27 cellular contexts compared by ENCODE assay signal in genomic region chr1:1921459-1921862, GRCh38. TPM values are rescaled to one million over a fixed set of nuclear protein-coding genes. Genes with fewer than 3 reads are reported as not detected.
DNase-seq lines count a peak whose midpoint lies in the region; ATAC-seq, FAIRE-seq and TF ChIP-seq lines count a peak whose summit lies in the region.
"Had no signal": no experiment of that assay in that cellular context is flagged by ENCODE, and none has a peak within 500 bp of the region (broad histone marks: within the 10 kb centered on the region; RNA-seq: fewer than 3 reads in every experiment).

No MANE protein-coding gene starts in this region.

- TF ChIP-seq CTCF in CD14-positive monocyte (IDR thresholded peaks at IDR 0.05) (no peak), kidney (IDR thresholded peaks at IDR 0.05; ENCODE audit: borderline replicate concordance, extremely low read depth, insufficient read depth) (no peak), osteocyte (IDR thresholded peaks at IDR 0.05) (no peak), type B pancreatic cell (conservative IDR thresholded peaks at IDR 0.05) (no peak)

- H3K4me1 ChIP-seq in kidney (ENCODE audit: control insufficient read depth in 1 of 2, insufficient read depth in 1 of 2, low read depth in 1 of 2, low read length in 2 of 2), result peaks cover 7% of the 10 kb centered on the region in 2 donors

- ATAC-seq in HG02610 (IDR thresholded peaks at IDR 0.05; ENCODE audit: unreplicated experiment), result no peak
- ATAC-seq: GM23338 had no signal

- no peaks in the 10 kb centered on the region for H3K36me3 Mint-ChIP-seq in CD14-positive monocyte
- no peaks in the 10 kb centered on the region for H3K36me3 Mint-ChIP-seq in osteocyte (ENCODE audit: unreplicated experiment)
- no peaks in the 10 kb centered on the region for H3K36me3 Mint-ChIP-seq in type B pancreatic cell
- H3K36me3 Mint-ChIP-seq: CD4-positive, alpha-beta memory T cell had no signal

- H3K27ac Mint-ChIP-seq in CD14-positive monocyte, result no peak overlapping the region
- H3K27ac Mint-ChIP-seq in osteocyte (ENCODE audit: unreplicated experiment), result no peak overlapping the region
- no peak overlapping the region for H3K27ac Mint-ChIP-seq in type B pancreatic cell
- H3K27ac Mint-ChIP-seq: CD4-positive, alpha-beta memory T cell; GM23338 had no signal

- no peaks in the 10 kb centered on the region for H3K36me3 ChIP-seq in kidney (ENCODE audit: control insufficient read depth in 1 of 2, insufficient read depth in 2 of 2, low read length in 2 of 2)
- H3K36me3 ChIP-seq: BLaER1 treated with 17β-estradiol and CSF1 and Interleukin-3, amounts not matched to agents 10 nM and 100 nM; MG63 had no signal

- no peak overlapping the region for H3K27ac ChIP-seq in kidney (ENCODE audit: low read depth in 2 of 2, low read length in 2 of 2)
- H3K27ac ChIP-seq: BLaER1 treated with 17β-estradiol and CSF1 and Interleukin-3, amounts not matched to agents 10 nM and 100 nM had no signal

- no peaks in the 10 kb centered on the region for H3K9me3 ChIP-seq in kidney (ENCODE audit: control insufficient read depth in 1 of 2, low read length in 2 of 2)
- H3K9me3 ChIP-seq: BLaER1 treated with 17β-estradiol and CSF1 and Interleukin-3, amounts not matched to agents 10 nM and 100 nM; MG63 had no signal

- H3K4me3 Mint-ChIP-seq in CD14-positive monocyte (no peak overlapping the region), osteocyte (ENCODE audit: unreplicated experiment) (no peak overlapping the region), type B pancreatic cell (no peak overlapping the region)
- H3K4me3 Mint-ChIP-seq: CD4-positive, alpha-beta memory T cell; GM23338 had no signal

- H3K4me3 ChIP-seq in kidney (ENCODE audit: low read length in 2 of 2), result no peak overlapping the region
- H3K4me3 ChIP-seq: BLaER1 treated with 17β-estradiol and CSF1 and Interleukin-3, amounts not matched to agents 10 nM and 100 nM; GM23338; MG63 had no signal

- FAIRE-seq in kidney (lab: Jason Lieb, UNC), result no peak
- FAIRE-seq: A204.1 had no signal

- H3K4me1 Mint-ChIP-seq in CD14-positive monocyte (peaks cover 7% of the 10 kb centered on the region), osteocyte (ENCODE audit: unreplicated experiment) (no peaks in the 10 kb centered on the region), type B pancreatic cell (ENCODE audit: unreplicated experiment) (no peaks in the 10 kb centered on the region)

- H3K9ac ChIP-seq in kidney (ENCODE audit: low read length in 2 of 2), result no peak overlapping the region
- H3K9ac ChIP-seq: BLaER1 treated with 17β-estradiol and CSF1 and Interleukin-3, amounts not matched to agents 10 nM and 100 nM had no signal

- peak; percentile 46 for DNase-seq in CD14-positive monocyte (ENCODE audit: low spot score)
- peak; percentile 79 for DNase-seq in kidney
- DNase-seq in osteocyte (ENCODE audit: extremely low spot score, unreplicated experiment), result peak; percentile 80
- DNase-seq in type B pancreatic cell (ENCODE audit: extremely low spot score, unreplicated experiment), result peak; percentile 63
- DNase-seq in ureter (ENCODE audit: low spot score), result no peak
- no peak for DNase-seq in NCI-H524 (lab: John Stamatoyannopoulos, UW)
- DNase-seq: CD4-positive, alpha-beta memory T cell; COR-L47; DMS53; HCEC 1CT; IMR-90; KG1; MG63; NCI-H1105 treated with DMSO at 0.1 percent for 48 hours; NCI-H146; NCI-H1930; NCI-H2107; NCI-H446 treated with DMSO at 0.1 percent for 48 hours; NCI-H526 treated with DMSO at 0.1 percent for 48 hours; RPMI8226; SHP77 had no signal

- H3K27me3 Mint-ChIP-seq in CD14-positive monocyte (ENCODE audit: low read depth in 3 of 3), result peaks cover 2 to 14% (median 8%) of the 10 kb centered on the region in 3 donors
- H3K27me3 Mint-ChIP-seq in osteocyte (ENCODE audit: unreplicated experiment), result no peaks in the 10 kb centered on the region
- peaks cover 2% of the 10 kb centered on the region for H3K27me3 Mint-ChIP-seq in type B pancreatic cell
- H3K27me3 Mint-ChIP-seq: CD4-positive, alpha-beta memory T cell had no signal

- H3K9me3 Mint-ChIP-seq in CD14-positive monocyte, result peaks cover 0 to 5% (median 0%) of the 10 kb centered on the region in 7 donors
- H3K9me3 Mint-ChIP-seq in osteocyte (ENCODE audit: unreplicated experiment), result no peaks in the 10 kb centered on the region
- H3K9me3 Mint-ChIP-seq in type B pancreatic cell, result no peaks in the 10 kb centered on the region
- H3K9me3 Mint-ChIP-seq: CD4-positive, alpha-beta memory T cell had no signal

- intact Hi-C loops in CD14-positive monocyte (cut with micrococcal nuclease) (loop anchor here in 1 of 2 donors (5.0 kb wide), 1 partner anchor 491 kb away; the partner anchor contains the start of gene PEX10), kidney (cut with DNase I) (no loop called here)

RNA-seq across cellular contexts. Expression of gene TMEM52, which starts 2.4 kb away (rescaled TPM):
- polyA plus RNA-seq in CD14-positive monocyte, result not detected
- total RNA-seq in kidney, result 0.50 TPM
- 5.1 TPM for polyA plus RNA-seq in kidney (ENCODE audit: insufficient read depth, low read depth, low replicate concordance)
- 1.5 TPM in 1 of 2 replicates, not detected in the other for total RNA-seq in osteocyte
- 1.8 and 3.9 TPM in 2 replicates for total RNA-seq in type B pancreatic cell (ENCODE audit: low replicate concordance)
- total RNA-seq in ureter, result not detected
- total RNA-seq: SK-MEL-5 had no signal
- polyA plus RNA-seq: CD4-positive, alpha-beta memory T cell had no signal

RNA-seq across cellular contexts. Expression of gene CALML6, which starts 6.4 kb away (rescaled TPM):
- not detected for polyA plus RNA-seq in CD14-positive monocyte
- total RNA-seq in kidney, result 0.13 TPM
- 1.2 TPM for polyA plus RNA-seq in kidney (ENCODE audit: insufficient read depth, low read depth, low replicate concordance)
- 2.5 and 2.7 TPM in 2 replicates for total RNA-seq in osteocyte
- 0.36 and 0.65 TPM in 2 replicates for total RNA-seq in type B pancreatic cell (ENCODE audit: low replicate concordance)
- 0.29 TPM for total RNA-seq in ureter
- total RNA-seq: G401, IMR-90 had no signal
- polyA plus RNA-seq: CD4-positive, alpha-beta memory T cell; GM23338 had no signal

RNA-seq across cellular contexts. Expression of gene GNB1, which starts 30.6 kb away (rescaled TPM):
- 100 to 1,000 TPM in 1 of 2 donors, 10 to 100 TPM in 1; 41.9 to 111 TPM for polyA plus RNA-seq in CD14-positive monocyte
- total RNA-seq in kidney, result 347 TPM
- polyA plus RNA-seq in kidney (ENCODE audit: insufficient read depth, low read depth, low replicate concordance), result 144 TPM
- total RNA-seq in osteocyte, result 394 and 407 TPM in 2 replicates
- 279 and 297 TPM in 2 replicates for total RNA-seq in type B pancreatic cell (ENCODE audit: low replicate concordance)
- total RNA-seq in ureter, result 304 TPM

Comparison
In these comparisons a context has a peak if more than half of its experiments do, and no peak if none do; other contexts are left out.
1. DNase-seq: peak in CD14-positive monocyte (single experiment), kidney (single experiment), osteocyte (single experiment) and type B pancreatic cell (single experiment); none in ureter (single experiment) and NCI-H524 (0 of 2).